Comparison of ENCODE assay signal across 8 cellular contexts in genomic region chr4:143184217-143184502, GRCh38. TPM values are rescaled to one million over a fixed set of nuclear protein-coding genes. Genes with fewer than 3 reads are reported as not detected.
DNase-seq lines count a peak whose midpoint lies in the region; ATAC-seq and TF ChIP-seq lines count a peak whose summit lies in the region.

No MANE protein-coding gene starts in this region.

- H3K4me3 ChIP-seq in GM08714 (ENCODE audit: low read length), result peak overlapping the region; percentile 92
- peak overlapping the region; percentile 84 for H3K4me3 ChIP-seq in HUES6 (ENCODE audit: low read depth, low read length)
- peak overlapping the region; percentile 77 to 80 for H3K4me3 ChIP-seq in ascending aorta
- H3K4me3 ChIP-seq in suprapubic skin, result peak overlapping the region; percentile 69

- peaks cover 2% of the 10 kb centered on the region; the same call in 1 of the 2 replicates for H3K9me3 ChIP-seq in HUES6 (ENCODE audit: control insufficient read depth, insufficient read depth, low read depth, low read length)
- H3K9me3 ChIP-seq in ascending aorta, result no peaks in the 10 kb centered on the region
- H3K9me3 ChIP-seq in suprapubic skin, result no peaks in the 10 kb centered on the region

- H3K4me1 ChIP-seq in HUES6 (ENCODE audit: control insufficient read depth, insufficient read depth, low read length), result peaks cover 5% of the 10 kb centered on the region; the same call in 1 of the 2 replicates
- H3K4me1 ChIP-seq in ascending aorta, result peaks cover 6 to 22% of the 10 kb centered on the region in 2 donors
- peaks cover 53% of the 10 kb centered on the region for H3K4me1 ChIP-seq in suprapubic skin

- peak; percentile 12 for ATAC-seq in GM21447 (IDR thresholded peaks at IDR 0.05; ENCODE audit: unreplicated experiment)

- under 1% methylated on average over 11 of the region's 11 CpGs for WGBS in suprapubic skin

- TF ChIP-seq EP300 in suprapubic skin (IDR thresholded peaks at IDR 0.05), result no peak

- TF ChIP-seq CTCF in ascending aorta (IDR thresholded peaks at IDR 0.05) (no peak), suprapubic skin (IDR thresholded peaks at IDR 0.05) (no peak)

- TF ChIP-seq POLR2A in suprapubic skin (IDR thresholded peaks at IDR 0.05), result no peak

- intact Hi-C loops in ascending aorta (cut with DNase I), result loop anchor here (1.0 to 10.0 kb wide), 3 partner anchors 329 to 1547 kb away; partner anchors contain the start of genes IL15 and SMARCA5

- H3K36me3 ChIP-seq in HUES6 (ENCODE audit: control insufficient read depth, insufficient read depth, low read length) (peaks cover 16% of the 10 kb centered on the region), ascending aorta (no peaks in the 10 kb centered on the region), suprapubic skin (no peaks in the 10 kb centered on the region)

- H3K27ac ChIP-seq in HUES6 (ENCODE audit: low read depth, low read length) (peak overlapping the region; percentile 75), ascending aorta (peak overlapping the region; percentile 94 to 95), layer of hippocampus (ENCODE audit: low read depth, low read length) (peak overlapping the region; percentile 85), suprapubic skin (peak overlapping the region; percentile 95)

- DNase-seq in ascending aorta (ENCODE audit: low spot score in 2 of 2), result no peak
- no peak for DNase-seq in suprapubic skin (ENCODE audit: low spot score in 2 of 2)
- DNase-seq in NOMO-1 treated with dmso at 0.1 percent for 144 hours (lab: John Stamatoyannopoulos, UW; ENCODE audit: unreplicated experiment), result no peak
- DNase-seq in activated CD4-positive, CD25-positive, alpha-beta regulatory T cell (lab: John Stamatoyannopoulos, UW), result no peak

- peak overlapping the region; percentile 87 for H3K9ac ChIP-seq in HUES6 (ENCODE audit: low read length)

- H3K27me3 ChIP-seq in HUES6 (ENCODE audit: control insufficient read depth, insufficient read depth, low read length) (no peaks in the 10 kb centered on the region), ascending aorta (no peaks in the 10 kb centered on the region), layer of hippocampus (ENCODE audit: control insufficient read depth, insufficient read depth, low read length) (no peaks in the 10 kb centered on the region), suprapubic skin (no peaks in the 10 kb centered on the region)

RNA-seq across cellular contexts. Expression of gene USP38, which starts 0.6 kb away (rescaled TPM):
- total RNA-seq in ascending aorta (6.7 TPM), suprapubic skin (10 to 100 TPM; 17.9 to 32.0 (median 23.8) TPM)
